ENCODE assay signal across 20 cellular contexts in the genomic region with DNA sequence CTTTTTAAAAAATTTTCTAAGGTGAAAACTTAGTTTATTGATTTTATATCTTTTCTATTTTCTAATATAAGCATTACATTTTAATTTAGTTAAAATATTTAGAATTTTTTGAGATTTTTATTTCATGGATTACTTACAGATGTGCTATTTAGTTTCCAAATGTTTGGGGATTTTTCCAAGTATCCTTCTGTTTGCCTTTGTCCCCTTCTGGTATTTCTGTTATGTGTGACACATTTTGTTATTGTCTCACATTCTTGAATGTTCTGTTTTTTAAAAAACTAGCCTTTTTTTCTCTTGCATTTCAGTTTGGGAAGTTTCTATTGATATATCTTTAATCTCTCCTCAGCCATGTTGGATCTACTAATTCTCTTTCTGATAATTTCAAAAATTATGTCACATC.
DNase-seq lines count a peak whose midpoint lies in the region; FAIRE-seq and TF ChIP-seq lines count a peak whose summit lies in the region.
"Had no signal": no experiment of that assay in that cellular context is flagged by ENCODE, and none has a peak within 500 bp of the region (broad histone marks: within the 10 kb centered on the region; RNA-seq: fewer than 3 reads in every experiment).

No MANE protein-coding gene starts in this region.

- H3K36me3 ChIP-seq in GM23248 (ENCODE audit: low read depth) (no peaks in the 10 kb centered on the region), kidney (ENCODE audit: control insufficient read depth in 1 of 2, insufficient read depth in 2 of 2, low read length in 2 of 2) (no peaks in the 10 kb centered on the region)

- H2AFZ ChIP-seq in GM23248 = no peak overlapping the region

- TF ChIP-seq CTCF in AG10803 (conservative IDR thresholded peaks at IDR 0.05; ENCODE audit: low read length) = no peak
- no peak for TF ChIP-seq CTCF in kidney (IDR thresholded peaks at IDR 0.05; ENCODE audit: borderline replicate concordance, extremely low read depth, insufficient read depth)

- intact Hi-C loops in kidney (cut with DNase I) = no loop called here

- peak; percentile 91 for FAIRE-seq in endometrium (lab: Jason Lieb, UNC)
- FAIRE-seq in kidney (lab: Jason Lieb, UNC) = peak; percentile 62
- FAIRE-seq: D721Med, GM12891, GM19239, H54 had no signal

- no peaks in the 10 kb centered on the region for H4K20me1 ChIP-seq in GM23248 (ENCODE audit: insufficient read depth)

- H3K27ac ChIP-seq in GM23248 (no peak overlapping the region), kidney (ENCODE audit: low read depth in 2 of 2, low read length in 2 of 2) (no peak overlapping the region)
- H3K27ac ChIP-seq: HL-60 had no signal

- no peaks in the 10 kb centered on the region for H3K27me3 ChIP-seq in GM23248 (replicated peaks; ENCODE audit: insufficient read depth)

- no peaks in the 10 kb centered on the region for H3K79me2 ChIP-seq in GM23248 (ENCODE audit: insufficient read depth)

- H3K9me3 ChIP-seq in GM23248 (ENCODE audit: low read depth) (no peaks in the 10 kb centered on the region), kidney (ENCODE audit: control insufficient read depth in 1 of 2, low read length in 2 of 2) (no peaks in the 10 kb centered on the region)
- H3K9me3 ChIP-seq: Caco-2 had no signal

- DNase-seq in AG10803 (ENCODE audit: low read depth) (peak; percentile 1), GM23248 (peak; percentile 0), kidney (no peak), NK-92 (lab: John Stamatoyannopoulos, UW; ENCODE audit: unreplicated experiment) (no peak), DMS53 (lab: John Stamatoyannopoulos, UW) (no peak), DMS153 treated with DMSO at 0.1 percent for 48 hours (lab: John Stamatoyannopoulos, UW; ENCODE audit: unreplicated experiment) (no peak)
- no peak for DNase-seq in effector CD4-positive, alpha-beta T cell
- DNase-seq: 8988T; C1 segment of cervical spinal cord; Caco-2; CD4-positive, CD25-positive, alpha-beta regulatory T cell; DMS79 treated with DMSO at 0.1 percent for 48 hours; HCEC 1CT had no signal

- H3K9ac ChIP-seq in GM23248 = no peak overlapping the region
- H3K9ac ChIP-seq in kidney (ENCODE audit: low read length in 2 of 2) = no peak overlapping the region

- H3K4me3 ChIP-seq in AG10803 (ENCODE audit: low read length) (no peak overlapping the region), GM23248 (no peak overlapping the region), kidney (ENCODE audit: low read length in 2 of 2) (no peak overlapping the region)
- H3K4me3 ChIP-seq: GM23338 had no signal

- in situ Hi-C loops in GM23248 (cut with MboI) = no loop called here

- H3K9me2 ChIP-seq in GM23248 (ENCODE audit: insufficient read depth) = no peaks in the 10 kb centered on the region

- H3K4me2 ChIP-seq in GM23248 (ENCODE audit: unreplicated experiment) = no peak overlapping the region
- H3K4me2 ChIP-seq: GM23338 had no signal

- H3F3A ChIP-seq in GM23248 (ENCODE audit: insufficient read depth) = no peaks in the 10 kb centered on the region

- H3K4me1 ChIP-seq in GM23248 (ENCODE audit: insufficient read depth) (no peaks in the 10 kb centered on the region), kidney (ENCODE audit: control insufficient read depth in 1 of 2, insufficient read depth in 1 of 2, low read depth in 1 of 2, low read length in 2 of 2) (no peaks in the 10 kb centered on the region)
- H3K4me1 ChIP-seq: Caco-2 had no signal

Comparison
In these comparisons a context has a peak if more than half of its experiments do, and no peak if none do; other contexts are left out.
1. DNase-seq: peak in AG10803 (single experiment) and GM23248 (single experiment); none in kidney (single experiment), effector CD4-positive, alpha-beta T cell (single experiment), NK-92 (single experiment), DMS53 (single experiment) and DMS153 treated with DMSO at 0.1 percent for 48 hours (single experiment).